8 cellular contexts compared by ENCODE assay signal in the genomic region with DNA sequence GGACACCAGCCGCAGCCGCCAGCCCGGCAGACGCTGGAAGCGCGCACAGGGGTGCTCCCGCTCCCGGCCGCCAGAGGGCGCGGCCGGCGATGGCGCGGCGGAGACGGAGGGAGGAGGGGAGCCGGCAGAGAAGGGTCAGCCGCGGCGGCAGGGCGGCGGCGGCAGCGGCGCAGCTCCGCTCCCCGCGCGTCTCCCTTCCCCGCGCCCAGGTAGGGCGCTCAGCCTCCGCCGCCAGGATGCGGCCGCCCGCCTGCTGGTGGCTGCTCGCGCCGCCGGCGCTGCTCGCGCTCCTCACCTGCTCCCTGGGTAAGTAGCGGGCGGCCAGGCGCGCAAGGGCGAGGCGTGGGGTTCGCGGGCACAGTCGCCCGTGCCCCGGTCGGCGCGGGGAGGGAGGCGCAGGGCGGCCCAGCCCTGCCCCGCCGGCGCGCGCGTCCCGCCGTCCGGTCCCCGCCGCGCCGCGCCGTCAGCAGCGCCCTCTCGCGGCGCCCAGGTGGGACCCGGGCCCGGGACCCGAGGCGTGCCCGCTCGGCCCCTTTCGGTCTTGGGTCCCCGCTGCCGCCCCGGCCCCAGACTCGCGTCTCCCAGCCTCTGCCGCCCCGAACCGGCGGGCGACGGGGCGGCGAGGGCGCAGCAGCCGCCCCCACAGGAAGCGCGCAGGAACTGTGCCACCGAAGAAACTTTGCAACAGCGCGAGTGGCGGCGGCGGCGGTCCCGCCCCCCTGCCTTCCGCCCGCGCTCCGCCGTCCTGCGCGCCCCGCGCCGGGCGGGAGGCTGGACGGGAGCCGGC. TPM values are rescaled to one million over a fixed set of nuclear protein-coding genes. Genes with fewer than 3 reads are reported as not detected.
A peak's percentile ranks its signal among the peaks of the same experiment; 100 is the strongest.
DNase-seq lines count a peak whose midpoint lies in the region; ATAC-seq and TF ChIP-seq lines count a peak whose summit lies in the region.

A gene (plus strand): TSS at position 127 of the 787 bp plus-strand sequence. CDS start 110 bp downstream, at position 237.

- H3K36me3 Mint-ChIP-seq in endothelial cell (ENCODE audit: low read depth, unreplicated experiment) = no peaks in the 10 kb centered on the region
- no peaks in the 10 kb centered on the region for H3K36me3 Mint-ChIP-seq in mesothelial cell of epicardium

- H3K4me3 Mint-ChIP-seq in endothelial cell (ENCODE audit: unreplicated experiment) = peak within 1 kb of the TSS; percentile 92
- H3K4me3 Mint-ChIP-seq in mesothelial cell of epicardium = peak within 1 kb of the TSS; percentile 74

- H3K27ac ChIP-seq in C4-2B = peak within 1 kb of the TSS; percentile 86

- H3K9me3 Mint-ChIP-seq in endothelial cell (ENCODE audit: unreplicated experiment) = no peaks in the 10 kb centered on the region
- no peaks in the 10 kb centered on the region for H3K9me3 Mint-ChIP-seq in mesothelial cell of epicardium

- TF ChIP-seq CTCF in C4-2B (conservative IDR thresholded peaks at IDR 0.05) (peak; percentile 100), endothelial cell (IDR thresholded peaks at IDR 0.05; ENCODE audit: unreplicated experiment) (peak; percentile 97), mesothelial cell of epicardium (IDR thresholded peaks at IDR 0.05; ENCODE audit: unreplicated experiment) (peak; percentile 94)

- peak within 1 kb of the TSS; percentile 80 for H3K27ac Mint-ChIP-seq in endothelial cell (ENCODE audit: unreplicated experiment)
- peak within 1 kb of the TSS; percentile 81 for H3K27ac Mint-ChIP-seq in mesothelial cell of epicardium

- ATAC-seq in GM19372 (IDR thresholded peaks at IDR 0.05; ENCODE audit: low read depth, unreplicated experiment) (peak; percentile 81), HG03469 (IDR thresholded peaks at IDR 0.05; ENCODE audit: unreplicated experiment) (peak; percentile 82)

- H3K27me3 Mint-ChIP-seq in endothelial cell (ENCODE audit: unreplicated experiment) = peaks cover 11% of the 10 kb centered on the region
- no peaks in the 10 kb centered on the region for H3K27me3 Mint-ChIP-seq in mesothelial cell of epicardium (ENCODE audit: low read depth)

- H3K4me1 Mint-ChIP-seq in endothelial cell (ENCODE audit: unreplicated experiment) (peaks cover 26% of the 10 kb centered on the region), mesothelial cell of epicardium (peaks cover 17% of the 10 kb centered on the region)

- DNase-seq in NOMO-1 treated with DMSO at 0.1 percent for 48 hours (lab: John Stamatoyannopoulos, UW; ENCODE audit: unreplicated experiment) = peak; percentile 87
- peak; percentile 82 for DNase-seq in activated CD8-positive, alpha-beta memory T cell treated with anti-CD3 and anti-CD28 coated beads, Interleukin-2, amount 50 U/mL, for 4 hours
- peak; percentile 94 for DNase-seq in endothelial cell (ENCODE audit: low spot score)
- DNase-seq in mesothelial cell of epicardium (ENCODE audit: low spot score in 2 of 2, unreplicated experiment in 2 of 2) = peak; percentile 76 to 91
- DNase-seq in stimulated activated CD8-positive, alpha-beta memory T cell treated with anti-CD3 and anti-CD28 coated beads, Interleukin-15, amount 100 ng/mL, for 4 hours (ENCODE audit: low read depth in 2 of 2) = peak; percentile 55 to 68

RNA-seq across cellular contexts. Expression of the gene that starts here (rescaled TPM):
- total RNA-seq in endothelial cell (ENCODE audit: unreplicated experiment) = 9.8 TPM
- total RNA-seq in mesothelial cell of epicardium = 26.0 to 28.8 TPM (median 27.2 TPM) in 3 replicates

Comparison
In these comparisons a context has a peak if more than half of its experiments do, and no peak if none do; other contexts are left out.
1. Peak in every context shown above with its lines: DNase-seq, ATAC-seq and H3K27ac ChIP-seq.